8 cellular contexts compared by ENCODE assay signal in the genomic region with DNA sequence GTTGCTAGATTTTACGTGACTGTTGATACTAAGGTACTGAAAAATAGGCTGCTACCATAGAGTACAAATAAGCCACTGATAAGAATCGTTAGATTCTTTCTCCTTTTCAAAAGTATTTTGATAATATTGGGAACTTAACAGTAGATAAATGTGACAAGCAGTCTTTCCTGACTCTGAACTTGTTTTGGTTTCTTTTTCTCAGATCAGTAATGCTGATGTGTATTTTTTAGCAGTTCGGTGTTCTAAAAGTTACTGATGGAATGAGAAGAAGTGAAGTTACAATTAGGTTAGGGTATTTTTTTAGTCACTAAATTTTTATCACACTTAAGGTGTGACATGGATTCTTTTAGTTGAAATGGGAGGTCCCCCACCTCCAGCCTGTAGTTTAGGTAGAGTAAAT. TPM values are rescaled to one million over a fixed set of nuclear protein-coding genes. Genes with fewer than 3 reads are reported as not detected.
DNase-seq lines count a peak whose midpoint lies in the region; FAIRE-seq and TF ChIP-seq lines count a peak whose summit lies in the region.

No MANE protein-coding gene starts in this region.

- no peak overlapping the region for H3K23ac ChIP-seq in trophoblast cell (ENCODE audit: low read length)

- no peak overlapping the region for H3K14ac ChIP-seq in trophoblast cell (ENCODE audit: low read length)

- H3K79me2 ChIP-seq in PC-9 (ENCODE audit: low read depth) = peaks cover 72% of the 10 kb centered on the region
- peaks cover 72% of the 10 kb centered on the region for H3K79me2 ChIP-seq in endothelial cell of umbilical vein (ENCODE audit: control insufficient read depth, insufficient read depth, low read length)
- peaks cover 26% of the 10 kb centered on the region for H3K79me2 ChIP-seq in trophoblast cell (ENCODE audit: control insufficient read depth, insufficient read depth, low read length, poor library complexity)

- H3K18ac ChIP-seq in trophoblast cell (ENCODE audit: low read length) = no peak overlapping the region

- H3K27me3 Mint-ChIP-seq in Calu3 (ENCODE audit: unreplicated experiment) = no peaks in the 10 kb centered on the region

- H3K9me2 ChIP-seq in PC-9 (ENCODE audit: insufficient read depth) = no peaks in the 10 kb centered on the region

- no peak overlapping the region for H2BK5ac ChIP-seq in trophoblast cell (ENCODE audit: low read depth, low read length, poor library complexity)

- H3K36me3 ChIP-seq in PC-9 (ENCODE audit: low read depth) = peaks cover 30% of the 10 kb centered on the region
- H3K36me3 ChIP-seq in endothelial cell of umbilical vein (ENCODE audit: control insufficient read depth in 2 of 2, extremely low read depth in 1 of 2, insufficient read depth in 2 of 2, low read length in 2 of 2) = peaks cover 0 to 5% of the 10 kb centered on the region in 2 experiments
- peaks cover under 1 to 3% of the 10 kb centered on the region in 2 experiments for H3K36me3 ChIP-seq in trophoblast cell (ENCODE audit: control insufficient read depth in 1 of 2, insufficient read depth in 2 of 2, low read length in 2 of 2)

- no CpG with 5 or more reads among the region's 3 CpGs for whole genome bisulfite sequencing in trophoblast cell (ENCODE audit: extremely low coverage, insufficient coverage, insufficient read length)

- H3K9ac ChIP-seq in endothelial cell of umbilical vein (replicated peaks; ENCODE audit: extremely low read depth, insufficient read depth, low read length) (peak overlapping the region; percentile 100), trophoblast cell (ENCODE audit: low read length) (no peak overlapping the region)

- intact Hi-C loops in Calu3 (cut with micrococcal nuclease; ENCODE audit: unreplicated experiment) = loop anchor here (5.0 kb wide), 1 partner anchor 196 kb away; no protein-coding TSS in a partner anchor
- intact Hi-C loops in PC-9 (cut with micrococcal nuclease; ENCODE audit: unreplicated experiment) = no loop called here
- intact Hi-C loops in endothelial cell of umbilical vein (cut with micrococcal nuclease) = loop anchor here (5.0 kb wide), 1 partner anchor 446 kb away; no protein-coding TSS in a partner anchor
- intact Hi-C loops in posterior vena cava (cut with DNase I) = no loop called here

- no peak overlapping the region for H4K12ac ChIP-seq in trophoblast cell (ENCODE audit: low read depth, low read length)

- H3K27ac ChIP-seq in PC-9 (no peak overlapping the region), endothelial cell of umbilical vein (ENCODE audit: insufficient read depth, low read depth, low read length) (peak overlapping the region; percentile 96), trophoblast cell (ENCODE audit: low read depth, low read length) (no peak overlapping the region), substantia nigra (ENCODE audit: low read depth, low read length, poor library complexity, severe bottlenecking) (no peak overlapping the region)

- CTCF ChIA-PET in Calu3 (lab: Charles Lee) = interaction anchor here (1.2 to 1.3 kb wide), 2 partner anchors 21 to 24 kb away, joined by 3 to 5 read pairs; no protein-coding TSS in a partner anchor
- CTCF ChIA-PET in PC-9 (lab: Charles Lee) = interaction anchor here (0.5 kb wide), 2 partner anchors 22 to 37 kb away, joined by 4 read pairs; no protein-coding TSS in a partner anchor
- CTCF ChIA-PET in endothelial cell of umbilical vein (lab: Charles Lee) = interaction anchor here (0.9 to 4.4 kb wide), 3 partner anchors 8 to 259 kb away, joined by 4 to 40 read pairs (median 5); no protein-coding TSS in a partner anchor

- H2AFZ ChIP-seq in PC-9 (no peak overlapping the region), endothelial cell of umbilical vein (ENCODE audit: low read depth, low read length) (no peak overlapping the region), trophoblast cell (ENCODE audit: insufficient read depth, low read length, poor library complexity) (no peak overlapping the region)

- no peaks in the 10 kb centered on the region for H3K27me3 ChIP-seq in PC-9 (ENCODE audit: insufficient read depth, low read depth)
- no peaks in the 10 kb centered on the region for H3K27me3 ChIP-seq in endothelial cell of umbilical vein (ENCODE audit: control insufficient read depth in 2 of 2, insufficient read depth in 2 of 2, low read length in 2 of 2)
- H3K27me3 ChIP-seq in trophoblast cell (ENCODE audit: insufficient read depth, low read length) = no peaks in the 10 kb centered on the region

- no peak overlapping the region for H4K8ac ChIP-seq in trophoblast cell (ENCODE audit: low read depth, low read length)

- H3K9me3 ChIP-seq in PC-9 (ENCODE audit: insufficient read depth, low read depth) (no peaks in the 10 kb centered on the region), endothelial cell of umbilical vein (replicated peaks; ENCODE audit: control insufficient read depth, insufficient read depth, low read length) (no peaks in the 10 kb centered on the region), trophoblast cell (ENCODE audit: insufficient read depth, low read depth, low read length) (no peaks in the 10 kb centered on the region)

- no peak overlapping the region for H2BK12ac ChIP-seq in trophoblast cell (ENCODE audit: low read length)

- DNase-seq in Calu3 (no peak), PC-9 (no peak), endothelial cell of umbilical vein (ENCODE audit: low read depth, low spot score) (peak; percentile 23), trophoblast cell (peak in 1 of 2 donors; percentile 34), substantia nigra (lab: John Stamatoyannopoulos, UW) (no peak), anterior cingulate cortex (lab: John Stamatoyannopoulos, UW) (no peak), NCI-H2227 treated with DMSO at 0.1 percent for 48 hours (lab: John Stamatoyannopoulos, UW) (no peak), posterior vena cava (ENCODE audit: low spot score) (no peak)

- H3K4me2 ChIP-seq in PC-9 (peak overlapping the region; percentile 92), endothelial cell of umbilical vein (ENCODE audit: insufficient read depth, low read length) (peak overlapping the region; percentile 99), trophoblast cell (ENCODE audit: low read length) (peak overlapping the region; percentile 81)

- H3K9me3 Mint-ChIP-seq in Calu3 (ENCODE audit: low read depth, unreplicated experiment) = no peaks in the 10 kb centered on the region

- H3K4me1 ChIP-seq in PC-9 (replicated peaks; ENCODE audit: insufficient read depth) = peaks cover 26% of the 10 kb centered on the region
- H3K4me1 ChIP-seq in endothelial cell of umbilical vein (ENCODE audit: control insufficient read depth, extremely low read depth, insufficient read depth, low read length) = peaks cover 37% of the 10 kb centered on the region
- H3K4me1 ChIP-seq in trophoblast cell (ENCODE audit: control insufficient read depth in 1 of 2, insufficient read depth in 2 of 2, low read length in 2 of 2) = peaks cover 2 to 5% of the 10 kb centered on the region in 2 experiments

- H3K4ac ChIP-seq in trophoblast cell (ENCODE audit: low read depth, low read length) = no peak overlapping the region

- 0 out of 2 replicates have a peak, but pooled peaks cover 3% of the 10 kb centered on the region for H3F3A ChIP-seq in PC-9 (ENCODE audit: insufficient read depth, low read depth)

- H4K91ac ChIP-seq in trophoblast cell (ENCODE audit: low read depth, low read length) = no peak overlapping the region

- no peak for TF ChIP-seq POLR2A in endothelial cell of umbilical vein (IDR thresholded peaks at IDR 0.05; ENCODE audit: low read depth, low read length)

- peaks cover 14% of the 10 kb centered on the region for H3K79me1 ChIP-seq in trophoblast cell (ENCODE audit: low read length)

- FAIRE-seq in endothelial cell of umbilical vein (lab: Jason Lieb, UNC) = no peak

- BruUV-seq in Calu3 (replicated peaks; lab: Mats Ljungman, UMichigan) (no TSS peak), PC-9 (replicated peaks; lab: Mats Ljungman, UMichigan) (no TSS peak), endothelial cell of umbilical vein (replicated peaks; lab: Mats Ljungman, UMichigan) (no TSS peak)

- dilution Hi-C loops in endothelial cell of umbilical vein (cut with MboI; ENCODE audit: extremely low pct_ligation_motif_present, low sequenced_read_pairs) = no loop called here

- TF ChIP-seq CTCF in Calu3 (IDR thresholded peaks at IDR 0.05; ENCODE audit: unreplicated experiment) (no peak), PC-9 (conservative IDR thresholded peaks at IDR 0.05) (no peak), endothelial cell of umbilical vein (IDR thresholded peaks at IDR 0.05; ENCODE audit: extremely low read depth in 1 of 2, insufficient read depth in 1 of 2, low read depth in 1 of 2, low read length in 2 of 2) (no peak)

- H3K9me1 ChIP-seq in endothelial cell of umbilical vein (replicated peaks; ENCODE audit: control insufficient read depth, extremely low read depth, insufficient read depth, low read length) = no peaks in the 10 kb centered on the region

- H3K36me3 Mint-ChIP-seq in Calu3 (ENCODE audit: insufficient read depth, unreplicated experiment) = peaks cover 50% of the 10 kb centered on the region

- H3K4me1 Mint-ChIP-seq in Calu3 (ENCODE audit: low read depth, unreplicated experiment) = peaks cover 35% of the 10 kb centered on the region

- peak overlapping the region; percentile 88 for H3K4me3 Mint-ChIP-seq in Calu3 (ENCODE audit: low read depth, unreplicated experiment)

- no peak overlapping the region for H2AK5ac ChIP-seq in trophoblast cell (ENCODE audit: low read length)

- POLR2A ChIA-PET in PC-9 (lab: Charles Lee; ENCODE audit: unreplicated experiment) (no interaction called here), endothelial cell of umbilical vein (lab: Charles Lee) (interaction anchor here (0.6 to 1.0 kb wide), 3 partner anchors 7 to 27 kb away, joined by 3 to 4 read pairs (median 3); no protein-coding TSS in a partner anchor)

- H4K20me1 ChIP-seq in PC-9 (ENCODE audit: insufficient read depth) = peaks cover 66% of the 10 kb centered on the region
- peaks cover 27% of the 10 kb centered on the region for H4K20me1 ChIP-seq in endothelial cell of umbilical vein (replicated peaks; ENCODE audit: control insufficient read depth, extremely low read depth, insufficient read depth, low read length)

- no peak overlapping the region for H2BK120ac ChIP-seq in trophoblast cell (ENCODE audit: insufficient read depth, low read length, poor library complexity)

- peak overlapping the region; percentile 98 for H3K4me3 ChIP-seq in PC-9
- peak overlapping the region; percentile 80 to 94 (median 88) for H3K4me3 ChIP-seq in endothelial cell of umbilical vein (replicated peaks in 1 of 3; ENCODE audit: insufficient read depth in 1 of 3, low read depth in 1 of 3, low read length in 3 of 3)
- H3K4me3 ChIP-seq in trophoblast cell (ENCODE audit: low read depth, low read length) = no peak overlapping the region

- peak overlapping the region; percentile 90 for H3K27ac Mint-ChIP-seq in Calu3 (ENCODE audit: unreplicated experiment)

RNA-seq across cellular contexts. Expression of gene RBBP6, which starts 2.2 kb away (rescaled TPM):
- total RNA-seq in Calu3 (2022) (56.8 and 61.7 TPM in 2 replicates), PC-9 (2021) (76.6 and 86.7 TPM in 2 replicates), endothelial cell of umbilical vein (49.2 and 52.1 TPM in 2 replicates), posterior vena cava (10 to 100 TPM; 43.7 to 46.7 TPM)
- polyA plus RNA-seq in endothelial cell of umbilical vein = 13.9 and 16.8 TPM in 2 replicates
- 16.7 and 19.8 TPM in 2 replicates for polyA plus RNA-seq in endothelial cell of umbilical vein (2011; cell fraction: cytosol; rRNA removed)
- 75.9 and 94.8 TPM in 2 replicates for polyA plus RNA-seq in endothelial cell of umbilical vein (2011; cell fraction: nucleus; rRNA removed)
- polyA plus RNA-seq in endothelial cell of umbilical vein (2012) = 31.1 and 39.2 TPM in 2 replicates
- polyA minus RNA-seq in endothelial cell of umbilical vein = 49.1 and 52.8 TPM in 2 replicates
- 17.7 TPM for polyA minus RNA-seq in endothelial cell of umbilical vein (2011; cell fraction: cytosol; rRNA and poly(A)+ RNA removed)
- 138 and 196 TPM in 2 replicates for polyA minus RNA-seq in endothelial cell of umbilical vein (2011; cell fraction: nucleus; rRNA and poly(A)+ RNA removed)
- polyA plus RNA-seq in trophoblast cell (2013) = 92.6 and 98.2 TPM in 2 replicates

Comparison
In these comparisons a context has a peak if more than half of its experiments do, and no peak if none do; other contexts are left out.
1. intact Hi-C loops: an anchor here in Calu3 (5.0 kb wide) and endothelial cell of umbilical vein (5.0 kb wide); none called in PC-9 and posterior vena cava.